ENCODE assay signal across 8 cellular contexts in genomic region chr2:128315829-128316776, GRCh38. TPM values are rescaled to one million over a fixed set of nuclear protein-coding genes. Genes with fewer than 3 reads are reported as not detected.
DNase-seq lines count a peak whose midpoint lies in the region; ATAC-seq and TF ChIP-seq lines count a peak whose summit lies in the region.

No MANE protein-coding gene starts in this region.

- ATAC-seq in GM18867 (IDR thresholded peaks at IDR 0.05; ENCODE audit: unreplicated experiment) (no peak), GM21528 (IDR thresholded peaks at IDR 0.05; ENCODE audit: low FRiP score, unreplicated experiment) (no peak)

- DNase-seq in SJSA1 (ENCODE audit: low read depth in 1 of 2, low spot score in 2 of 2) = peak in 1 of 2 experiments; percentile 47
- peak; percentile 53 for DNase-seq in endodermal cell
- no peak for DNase-seq in NCI-H1694 treated with DMSO at 0.1 percent for 48 hours (lab: John Stamatoyannopoulos, UW)
- no peak for DNase-seq in NCI-H748 treated with DMSO at 0.1 percent for 48 hours (lab: John Stamatoyannopoulos, UW)

- peaks cover 68% of the 10 kb centered on the region for H3K79me2 ChIP-seq in DOHH2 (ENCODE audit: control insufficient read depth, low read length)

- H3K4me3 Mint-ChIP-seq in endodermal cell = peak overlapping the region; percentile 95

- no peaks in the 10 kb centered on the region for H3K9me2 ChIP-seq in DOHH2 (replicated peaks; ENCODE audit: control insufficient read depth, low read length)

- H3K9me3 ChIP-seq in DOHH2 (ENCODE audit: control insufficient read depth, insufficient read depth, low read length) = no peaks in the 10 kb centered on the region
- H3K9me3 ChIP-seq in SJSA1 (replicated peaks) = no peaks in the 10 kb centered on the region
- no peaks in the 10 kb centered on the region for H3K9me3 ChIP-seq in endodermal cell (ENCODE audit: control insufficient read depth, low read length)
- H3K9me3 ChIP-seq in muscle layer of duodenum (ENCODE audit: control insufficient read depth in 1 of 2, low read length in 2 of 2) = no peaks in the 10 kb centered on the region

- TF ChIP-seq CTCF in DOHH2 (IDR thresholded peaks at IDR 0.05; ENCODE audit: low read depth, low read length, poor library complexity, severe bottlenecking) (no peak), endodermal cell (conservative IDR thresholded peaks at IDR 0.05) (no peak)

- 80 to 89% methylated on average over 15 to 20 of the region's 20 CpGs for WGBS in endodermal cell (ENCODE audit: insufficient coverage in 1 of 2, insufficient read length in 1 of 2), 2 experiments

- H3K4me1 ChIP-seq in DOHH2 (ENCODE audit: control insufficient read depth, low read length) (peaks cover 15% of the 10 kb centered on the region), SJSA1 (replicated peaks) (peaks cover 59% of the 10 kb centered on the region), endodermal cell (ENCODE audit: control insufficient read depth, insufficient read depth, low read length) (peaks cover 21% of the 10 kb centered on the region), muscle layer of duodenum (ENCODE audit: control insufficient read depth in 1 of 2, insufficient read depth in 2 of 2, low read length in 2 of 2) (peaks cover 4 to 63% of the 10 kb centered on the region in 2 donors)

- H4K20me1 ChIP-seq in DOHH2 (ENCODE audit: control insufficient read depth, insufficient read depth, low read depth, low read length) = peaks cover 39% of the 10 kb centered on the region

- H3K4me2 ChIP-seq in DOHH2 (ENCODE audit: low read length) = peak overlapping the region; percentile 81

- no peak overlapping the region for H3K27ac Mint-ChIP-seq in endodermal cell

- peaks cover 20% of the 10 kb centered on the region for H3K36me3 Mint-ChIP-seq in endodermal cell (ENCODE audit: low read depth)

- H3K4me3 ChIP-seq in DOHH2 (ENCODE audit: low read length) = peak overlapping the region; percentile 77
- H3K4me3 ChIP-seq in SJSA1 = peak overlapping the region; percentile 89
- peak overlapping the region; percentile 88 for H3K4me3 ChIP-seq in endodermal cell (ENCODE audit: low read length)
- H3K4me3 ChIP-seq in muscle layer of duodenum (ENCODE audit: low read depth in 1 of 2, low read length in 2 of 2) = peak overlapping the region; percentile 73 to 79

- H3K27me3 Mint-ChIP-seq in endodermal cell (ENCODE audit: insufficient read depth) = peaks cover 14% of the 10 kb centered on the region

- H3K4me1 Mint-ChIP-seq in endodermal cell = peaks cover 45% of the 10 kb centered on the region

- H3K27ac ChIP-seq in DOHH2 (ENCODE audit: low read depth, low read length) (no peak overlapping the region), SJSA1 (no peak overlapping the region), endodermal cell (ENCODE audit: low read depth, low read length) (no peak overlapping the region), muscle layer of duodenum (ENCODE audit: low read length) (no peak overlapping the region)

- H3K9ac ChIP-seq in endodermal cell (ENCODE audit: extremely low read depth, low read length, poor library complexity, severe bottlenecking) = peak overlapping the region; percentile 77

- H3F3A ChIP-seq in DOHH2 (ENCODE audit: control insufficient read depth, insufficient read depth) = no peaks in the 10 kb centered on the region

- H3K9me3 Mint-ChIP-seq in endodermal cell = no peaks in the 10 kb centered on the region

- H3K27me3 ChIP-seq in DOHH2 (ENCODE audit: control insufficient read depth, low read length) (peaks cover 12% of the 10 kb centered on the region), SJSA1 (replicated peaks) (no peaks in the 10 kb centered on the region), endodermal cell (ENCODE audit: control insufficient read depth, insufficient read depth, low read length, poor library complexity, severe bottlenecking) (no peaks in the 10 kb centered on the region), muscle layer of duodenum (ENCODE audit: low read depth, low read length) (no peaks in the 10 kb centered on the region)

- H3K36me3 ChIP-seq in DOHH2 (ENCODE audit: control insufficient read depth, low read length) (peaks cover 11% of the 10 kb centered on the region; the same call in 1 of the 2 replicates), SJSA1 (peaks cover 71% of the 10 kb centered on the region), endodermal cell (ENCODE audit: control insufficient read depth, insufficient read depth, low read length) (peaks cover 53% of the 10 kb centered on the region), muscle layer of duodenum (ENCODE audit: control insufficient read depth in 1 of 2, insufficient read depth in 2 of 2, low read length in 2 of 2) (no peaks in the 10 kb centered on the region)

RNA-seq across cellular contexts. Expression of gene HS6ST1, which starts 2.6 kb away (rescaled TPM):
- 120 and 160 TPM in 2 replicates for total RNA-seq in SJSA1 (2014; rRNA removed; shearing (Covaris generic))
- 100 to 1,000 TPM in 1 of 2 donors, 10 to 100 TPM in 1; 93.0 to 106 TPM for total RNA-seq in endodermal cell
- polyA plus RNA-seq in endodermal cell (2013, experiment 1 of 2) = 81.5 TPM
- polyA plus RNA-seq in endodermal cell (2013, experiment 2 of 2) = 79.0 TPM
